Comparison of ENCODE assay signal across 10 cellular contexts in genomic region chr16:74868501-74868900, GRCh38.
A peak's percentile ranks its signal among the peaks of the same experiment; 100 is the strongest.
DNase-seq lines count a peak whose midpoint lies in the region; TF ChIP-seq lines count a peak whose summit lies in the region.
"Had no signal": no experiment of that assay in that cellular context is flagged by ENCODE, and none has a peak within 500 bp of the region (broad histone marks: within the 10 kb centered on the region; RNA-seq: fewer than 3 reads in every experiment).

No MANE protein-coding gene starts in this region.

- no peaks in the 10 kb centered on the region for H3K9me3 Mint-ChIP-seq in endothelial cell (ENCODE audit: unreplicated experiment)
- no peaks in the 10 kb centered on the region for H3K9me3 Mint-ChIP-seq in nephron progenitor cell
- H3K9me3 Mint-ChIP-seq: natural killer cell had no signal

- H3K4me1 Mint-ChIP-seq in endothelial cell (ENCODE audit: unreplicated experiment) (peaks cover 23% of the 10 kb centered on the region), nephron progenitor cell (peaks cover 30% of the 10 kb centered on the region)
- H3K4me1 Mint-ChIP-seq: natural killer cell had no signal

- TF ChIP-seq CTCF in endothelial cell (IDR thresholded peaks at IDR 0.05; ENCODE audit: unreplicated experiment) = no peak
- TF ChIP-seq CTCF in nephron progenitor cell (IDR thresholded peaks at IDR 0.05) = no peak

- H3K4me3 Mint-ChIP-seq in endothelial cell (ENCODE audit: unreplicated experiment) (no peak overlapping the region), nephron progenitor cell (no peak overlapping the region)
- H3K4me3 Mint-ChIP-seq: natural killer cell had no signal

- peak overlapping the region; percentile 84 for H3K27ac Mint-ChIP-seq in endothelial cell (ENCODE audit: unreplicated experiment)
- peak overlapping the region; percentile 87 for H3K27ac Mint-ChIP-seq in nephron progenitor cell

- no peaks in the 10 kb centered on the region for H3K27me3 Mint-ChIP-seq in endothelial cell (ENCODE audit: unreplicated experiment)
- peaks cover 10% of the 10 kb centered on the region for H3K27me3 Mint-ChIP-seq in nephron progenitor cell (ENCODE audit: low read depth, poor library complexity)

- H3K36me3 Mint-ChIP-seq in endothelial cell (ENCODE audit: low read depth, unreplicated experiment) (peaks cover 4% of the 10 kb centered on the region), nephron progenitor cell (ENCODE audit: low read depth) (peaks cover 20% of the 10 kb centered on the region)
- H3K36me3 Mint-ChIP-seq: natural killer cell had no signal

- DNase-seq in EL = peak; percentile 41
- DNase-seq in NCI-H2227 (lab: John Stamatoyannopoulos, UW; ENCODE audit: unreplicated experiment) = peak; percentile 27
- peak; percentile 12 for DNase-seq in endothelial cell (ENCODE audit: low spot score)
- no peak for DNase-seq in nephron progenitor cell
- DNase-seq in Ammon's horn (ENCODE audit: low spot score) = no peak
- no peak for DNase-seq in epidermal melanocyte (ENCODE audit: insufficient read length, low spot score)
- no peak for DNase-seq in putamen (ENCODE audit: low spot score)
- DNase-seq in NCI-H774 (lab: John Stamatoyannopoulos, UW) = no peak
- DNase-seq: natural killer cell, NCI-H526 had no signal

Comparison
In these comparisons a context has a peak if more than half of its experiments do, and no peak if none do; other contexts are left out.
1. DNase-seq: peak in EL (single experiment), NCI-H2227 (single experiment) and endothelial cell (single experiment); none in nephron progenitor cell (single experiment), Ammon's horn (single experiment), epidermal melanocyte (single experiment), putamen (single experiment) and NCI-H774 (single experiment).